In genomic region chr7:101165958-101166602, GRCh38 we compare ENCODE assay signal across 8 cellular contexts. TPM values are rescaled to one million over a fixed set of nuclear protein-coding genes. Genes with fewer than 3 reads are reported as not detected.
DNase-seq lines count a peak whose midpoint lies in the region; ATAC-seq and TF ChIP-seq lines count a peak whose summit lies in the region.
"Had no signal": no experiment of that assay in that cellular context is flagged by ENCODE, and none has a peak within 500 bp of the region (broad histone marks: within the 10 kb centered on the region; RNA-seq: fewer than 3 reads in every experiment).

No MANE protein-coding gene starts in this region.

- no peaks in the 10 kb centered on the region for H3K36me3 ChIP-seq in CD8-positive, alpha-beta memory T cell (ENCODE audit: insufficient read depth, low read length)
- H3K36me3 ChIP-seq in brain microvascular endothelial cell (replicated peaks) = no peaks in the 10 kb centered on the region

- H3K27ac ChIP-seq in CD8-positive, alpha-beta memory T cell (ENCODE audit: low read depth, low read length) = no peak overlapping the region
- no peak overlapping the region for H3K27ac ChIP-seq in brain microvascular endothelial cell

- intact Hi-C loops in natural killer cell (cut with micrococcal nuclease) = loop anchor here (1.0 kb wide), 1 partner anchor 28 kb away; no protein-coding TSS in a partner anchor

- POLR2A ChIA-PET in CD8-positive, alpha-beta memory T cell (lab: Charles Lee) = interaction anchor here (0.5 to 0.7 kb wide), 3 partner anchors 13 to 47 kb away, joined by 3 to 7 read pairs (median 3); no protein-coding TSS in a partner anchor

- ATAC-seq in natural killer cell (no peak), HG02588 (IDR thresholded peaks at IDR 0.05; ENCODE audit: unreplicated experiment) (no peak), HG03045 (IDR thresholded peaks at IDR 0.05; ENCODE audit: unreplicated experiment) (no peak)

- peaks cover 75% of the 10 kb centered on the region for H3K27me3 ChIP-seq in CD8-positive, alpha-beta memory T cell (ENCODE audit: insufficient read depth, low read length, poor library complexity, severe bottlenecking)
- H3K27me3 ChIP-seq in brain microvascular endothelial cell (replicated peaks) = peaks cover 43% of the 10 kb centered on the region

- H3K27ac Mint-ChIP-seq in CD8-positive, alpha-beta memory T cell = peak overlapping the region in 4 of 8 donors; percentile 63 to 85 (median 75)
- peak overlapping the region; percentile 73 to 96 (median 85) for H3K27ac Mint-ChIP-seq in IgD-negative memory B cell
- H3K27ac Mint-ChIP-seq in natural killer cell = peak overlapping the region; percentile 57 to 79

- peak overlapping the region; percentile 35 to 88 (median 74) for H3K4me3 Mint-ChIP-seq in CD8-positive, alpha-beta memory T cell
- H3K4me3 Mint-ChIP-seq in IgD-negative memory B cell (peak overlapping the region; percentile 44 to 88 (median 70)), natural killer cell (peak overlapping the region; percentile 85)

- peaks cover 39 to 67% (median 48%) of the 10 kb centered on the region in 3 donors for H3K4me1 Mint-ChIP-seq in CD8-positive, alpha-beta memory T cell
- H3K4me1 Mint-ChIP-seq in IgD-negative memory B cell (peaks cover 17 to 24% (median 18%) of the 10 kb centered on the region in 3 donors), natural killer cell (peaks cover 28 to 53% of the 10 kb centered on the region in 2 donors)

- TF ChIP-seq CTCF in brain microvascular endothelial cell (IDR thresholded peaks at IDR 0.05; ENCODE audit: low read depth, low read length, missing control alignments) (no peak), natural killer cell (IDR thresholded peaks at IDR 0.05) (no peak), GM20000 (IDR thresholded peaks at IDR 0.05; ENCODE audit: extremely low read depth, missing control alignments) (no peak)

- H3K36me3 Mint-ChIP-seq in CD8-positive, alpha-beta memory T cell = no peaks in the 10 kb centered on the region
- H3K36me3 Mint-ChIP-seq in IgD-negative memory B cell (no peaks in the 10 kb centered on the region), natural killer cell (no peaks in the 10 kb centered on the region)

- peaks cover 49% of the 10 kb centered on the region for H3K4me1 ChIP-seq in CD8-positive, alpha-beta memory T cell (ENCODE audit: insufficient read depth, low read length)

- peaks cover 69 to 70% of the 10 kb centered on the region in 2 donors for H3K27me3 Mint-ChIP-seq in CD8-positive, alpha-beta memory T cell
- H3K27me3 Mint-ChIP-seq in IgD-negative memory B cell = peaks cover 66% of the 10 kb centered on the region
- H3K27me3 Mint-ChIP-seq in natural killer cell (ENCODE audit: low read depth in 2 of 2) = peaks cover 52 to 54% of the 10 kb centered on the region in 2 donors

- in situ Hi-C loops in brain microvascular endothelial cell (cut with HindIII; ENCODE audit: low pct_ligation_motif_present, low sequenced_read_pairs) = loop anchor here (25.0 kb wide), 1 partner anchor 121 kb away; no protein-coding TSS in a partner anchor

- peaks cover 0 to 4% (median 0%) of the 10 kb centered on the region in 5 donors for H3K9me3 Mint-ChIP-seq in CD8-positive, alpha-beta memory T cell
- H3K9me3 Mint-ChIP-seq in IgD-negative memory B cell (peaks cover 0 to 7% (median 0%) of the 10 kb centered on the region in 3 donors), natural killer cell (no peaks in the 10 kb centered on the region)

- peak overlapping the region; percentile 50 for H3K4me3 ChIP-seq in CD8-positive, alpha-beta memory T cell (ENCODE audit: low read length)
- peak overlapping the region; percentile 43 for H3K4me3 ChIP-seq in brain microvascular endothelial cell (ENCODE audit: low read depth, low read length)

- DNase-seq in CD8-positive, alpha-beta memory T cell = no peak
- DNase-seq in brain microvascular endothelial cell (no peak), natural killer cell (no peak), GM20000 (ENCODE audit: low spot score) (no peak)

- no peaks in the 10 kb centered on the region for H3K9me3 ChIP-seq in CD8-positive, alpha-beta memory T cell (ENCODE audit: low read length)

- CTCF ChIA-PET in CD8-positive, alpha-beta memory T cell (lab: Charles Lee) = interaction anchor here (0.7 to 2.7 kb wide), 5 partner anchors 10 to 78 kb away, joined by 3 to 23 read pairs (median 3); partner anchors contain the start of gene ZNHIT1

RNA-seq across cellular contexts. Expression of gene VGF, which starts 0.7 kb away (rescaled TPM):
- total RNA-seq in CD8-positive, alpha-beta memory T cell = under 1 TPM; 0.13 to 0.16 TPM
- polyA plus RNA-seq in CD8-positive, alpha-beta memory T cell = not detected
- not detected for polyA plus RNA-seq in IgD-negative memory B cell
- not detected for total RNA-seq in natural killer cell
- total RNA-seq: lung microvascular endothelial cell had no signal

RNA-seq across cellular contexts. Expression of gene AP1S1, which starts 11.8 kb away (rescaled TPM):
- 10 to 100 TPM; 42.6 to 43.6 TPM for total RNA-seq in CD8-positive, alpha-beta memory T cell
- polyA plus RNA-seq in CD8-positive, alpha-beta memory T cell = 4.4 TPM
- 8.3 TPM for polyA plus RNA-seq in IgD-negative memory B cell
- 1 to 10 TPM; 4.3 to 7.0 (median 5.0) TPM for total RNA-seq in natural killer cell

RNA-seq across cellular contexts. Expression of gene NAT16, which starts 14.0 kb away (rescaled TPM):
- not detected for total RNA-seq in CD8-positive, alpha-beta memory T cell
- polyA plus RNA-seq in CD8-positive, alpha-beta memory T cell = not detected
- not detected for polyA plus RNA-seq in IgD-negative memory B cell
- not detected for total RNA-seq in natural killer cell
- total RNA-seq: lung microvascular endothelial cell had no signal

RNA-seq across cellular contexts. Expression of gene MOGAT3, which starts 34.8 kb away (rescaled TPM):
- not detected for total RNA-seq in CD8-positive, alpha-beta memory T cell
- polyA plus RNA-seq in CD8-positive, alpha-beta memory T cell = not detected
- not detected for polyA plus RNA-seq in IgD-negative memory B cell
- not detected for total RNA-seq in natural killer cell
- total RNA-seq: lung microvascular endothelial cell had no signal

RNA-seq across cellular contexts. Expression of gene SERPINE1, which starts 39.2 kb away (rescaled TPM):
- under 1 TPM; 0.31 to 0.44 TPM for total RNA-seq in CD8-positive, alpha-beta memory T cell
- polyA plus RNA-seq in CD8-positive, alpha-beta memory T cell = not detected
- polyA plus RNA-seq in IgD-negative memory B cell = not detected
- 1 to 10 TPM in 2 of 3 donors, under 1 TPM in 1; 0.48 to 5.5 (median 1.1) TPM for total RNA-seq in natural killer cell

Comparison
In these comparisons a context has a peak if more than half of its experiments do, and no peak if none do; other contexts are left out.
1. RNA of gene AP1S1, which starts 11.8 kb away (total RNA-seq): 42.6 to 43.6 TPM in CD8-positive, alpha-beta memory T cell; 4.3 to 7.0 TPM in natural killer cell; every median in the first group is over 4 times any median in the second.
2. Peak in every context shown above with its lines, with median percentiles within 50 percentile points of each other: H3K4me3 Mint-ChIP-seq.